In genomic region chr2:111162718-111163331, GRCh38 we compare ENCODE assay signal across 2 cellular contexts.
TF ChIP-seq lines count a peak whose summit lies in the region.

No MANE protein-coding gene starts in this region.

TF ChIP-seq in WTC11, 78 proteins besides CTCF, POLR2A, EP300 and RAD21 (continued from another document):
- TF ChIP-seq ZNF425 (CRISPR knock-in tag; conservative IDR thresholded peaks at IDR 0.05) (no peak), MLX (CRISPR knock-in tag; IDR thresholded peaks at IDR 0.05) (no peak), SOX15 (CRISPR knock-in tag; IDR thresholded peaks at IDR 0.05) (no peak)

TF ChIP-seq in HepG2, 621 proteins besides CTCF, POLR2A, EP300 and RAD21 (continued from another document):
- TF ChIP-seq ZNF280D (CRISPR knock-in tag; IDR thresholded peaks at IDR 0.05), result no peak
- TF ChIP-seq ZNF580 (CRISPR knock-in tag; IDR thresholded peaks at IDR 0.05; ENCODE audit: borderline replicate concordance, low read depth), result no peak
- TF ChIP-seq FOXA1 (IDR thresholded peaks at IDR 0.05), result no peak
- TF ChIP-seq FOXA1 (CRISPR knock-in tag; IDR thresholded peaks at IDR 0.05), result peak; percentile 58; the same call in 1 of the 2 replicates
- peak; percentile 26; the same call in 1 of the 2 replicates for TF ChIP-seq PATZ1 (CRISPR knock-in tag; IDR thresholded peaks at IDR 0.05)
- no peak for TF ChIP-seq ATF7 (IDR thresholded peaks at IDR 0.05)
- no peak for TF ChIP-seq ATF7 (CRISPR knock-in tag; IDR thresholded peaks at IDR 0.05)
- TF ChIP-seq TAF15 (IDR thresholded peaks at IDR 0.05; ENCODE audit: low read depth, low read length, poor library complexity, severe bottlenecking), result no peak
- TF ChIP-seq ZBTB33 (CRISPR knock-in tag; IDR thresholded peaks at IDR 0.05), result peak; percentile 70
- TF ChIP-seq ZNF574 (CRISPR knock-in tag; IDR thresholded peaks at IDR 0.05), result no peak
- 0 out of 2 replicates have a peak, but pooled peaks have one; percentile 9 for TF ChIP-seq FOXA3 (CRISPR knock-in tag; IDR thresholded peaks at IDR 0.05)
- no peak for TF ChIP-seq SUZ12 (IDR thresholded peaks at IDR 0.05; ENCODE audit: low read depth, low read length)
- no peak for TF ChIP-seq ZFP36 (IDR thresholded peaks at IDR 0.05; ENCODE audit: borderline replicate concordance, low read depth, low read length, partially characterized antibody)
